In genomic region chr11:112627588-112628045, GRCh38 we compare ENCODE assay signal across 17 cellular contexts.
DNase-seq lines count a peak whose midpoint lies in the region; ATAC-seq, FAIRE-seq and TF ChIP-seq lines count a peak whose summit lies in the region.
"Had no signal": no experiment of that assay in that cellular context is flagged by ENCODE, and none has a peak within 500 bp of the region (broad histone marks: within the 10 kb centered on the region; RNA-seq: fewer than 3 reads in every experiment).

No MANE protein-coding gene starts in this region.

- no peak overlapping the region for H3K9ac ChIP-seq in mesendoderm (ENCODE audit: low read length)
- no peak overlapping the region for H3K9ac ChIP-seq in HepG2 (ENCODE audit: insufficient read depth, low read depth, low read length)

- H3K4ac ChIP-seq in mesendoderm (ENCODE audit: low read depth, low read length) = no peak overlapping the region

- TF ChIP-seq CTCF in chondrocyte (IDR thresholded peaks at IDR 0.05) = no peak
- no peak for TF ChIP-seq CTCF in HepG2 (CRISPR knock-in tag; IDR thresholded peaks at IDR 0.05)

- peaks cover 2% of the 10 kb centered on the region for H3K36me3 Mint-ChIP-seq in chondrocyte (ENCODE audit: low read depth)

- FAIRE-seq in RCC 7860 (lab: Jason Lieb, UNC) (no peak), HepG2 (lab: Jason Lieb, UNC) (no peak)

- intact Hi-C loops in HepG2 (cut with micrococcal nuclease; ENCODE audit: unreplicated experiment) = no loop called here

- H3K27ac ChIP-seq in mesendoderm (ENCODE audit: low read depth, low read length) (no peak overlapping the region), HepG2 (ENCODE audit: extremely low read length, insufficient read depth, low read length) (no peak overlapping the region)
- H3K27ac ChIP-seq: C4-2B, right lobe of liver, SJCRH30, upper lobe of right lung had no signal

- no peak overlapping the region for H2AFZ ChIP-seq in HepG2 (ENCODE audit: low read length)

- no peak overlapping the region for H2BK120ac ChIP-seq in mesendoderm (ENCODE audit: low read depth, low read length)

- H4K8ac ChIP-seq in mesendoderm (ENCODE audit: low read depth, low read length) = no peak overlapping the region

- no peaks in the 10 kb centered on the region for H3K9me3 ChIP-seq in HepG2 (ENCODE audit: low read length)
- H3K9me3 ChIP-seq: right lobe of liver, SJCRH30, upper lobe of right lung had no signal

- DNase-seq in RCC 7860 (ENCODE audit: low spot score) (no peak), chondrocyte (ENCODE audit: low spot score) (no peak), mesendoderm (no peak), HepG2 (ENCODE audit: low spot score) (no peak)
- DNase-seq: activated effector memory CD4-positive, alpha-beta T cell treated with anti-CD3 and anti-CD28 coated beads, Interleukin-2, amount 50 U/mL, for 16 hours; caudate nucleus; MV-4-11; NCI-H524 treated with DMSO at 0.1 percent for 48 hours; right lobe of liver; SJCRH30; upper lobe of right lung had no signal

- TF ChIP-seq POLR2A in HepG2 (IDR thresholded peaks at IDR 0.05; ENCODE audit: insufficient read depth in 1 of 2, low read depth in 2 of 2, low read length in 2 of 2) = no peak

- peaks cover 3% of the 10 kb centered on the region for H3K4me1 Mint-ChIP-seq in chondrocyte (ENCODE audit: low read depth)

- ATAC-seq in GM18508 (IDR thresholded peaks at IDR 0.05; ENCODE audit: insufficient read depth, unreplicated experiment) (peak; percentile 62), GM19455 (IDR thresholded peaks at IDR 0.05; ENCODE audit: unreplicated experiment) (peak; percentile 56), HG02884 (IDR thresholded peaks at IDR 0.05; ENCODE audit: unreplicated experiment) (peak; percentile 63), HG03571 (IDR thresholded peaks at IDR 0.05; ENCODE audit: unreplicated experiment) (peak; percentile 58), HepG2 (no peak)
- ATAC-seq: esophagus mucosa, right lobe of liver, upper lobe of right lung had no signal

- TF ChIP-seq EP300 in HepG2 (IDR thresholded peaks at IDR 0.05; ENCODE audit: low read depth in 2 of 2, low read length in 2 of 2) = no peak
- TF ChIP-seq EP300 in HepG2 (CRISPR knock-in tag; IDR thresholded peaks at IDR 0.05; ENCODE audit: borderline replicate concordance) = no peak

- no peak overlapping the region for H3K23ac ChIP-seq in mesendoderm (ENCODE audit: low read length)

- no peak overlapping the region for H2BK5ac ChIP-seq in mesendoderm (ENCODE audit: low read length)

- TF ChIP-seq RAD21 in HepG2 (CRISPR knock-in tag; IDR thresholded peaks at IDR 0.05) = no peak

- H4K5ac ChIP-seq in mesendoderm (ENCODE audit: low read length) = no peak overlapping the region

- H2AK5ac ChIP-seq in mesendoderm (ENCODE audit: low read length) = no peak overlapping the region

- H3K4me2 ChIP-seq in mesendoderm (ENCODE audit: low read length) = no peak overlapping the region
- no peak overlapping the region for H3K4me2 ChIP-seq in HepG2 (ENCODE audit: low read depth, low read length)

- no TSS peak for BruUV-seq in HepG2 (replicated peaks; lab: Mats Ljungman, UMichigan)

- in situ Hi-C loops in HepG2 (cut with HindIII; ENCODE audit: extremely low pct_ligation_motif_present, low pct_unique_long_range_greater_than_20kb) = no loop called here

- H3K27me3 ChIP-seq in mesendoderm (ENCODE audit: insufficient read depth, low read length, poor library complexity) (no peaks in the 10 kb centered on the region), HepG2 (ENCODE audit: control insufficient read depth in 1 of 2, insufficient read depth in 2 of 2, low read length in 2 of 2) (peaks cover 0 to 5% of the 10 kb centered on the region in 2 experiments; a peak in 1 of 5 replicates)
- H3K27me3 ChIP-seq: right lobe of liver, SJCRH30, upper lobe of right lung had no signal

- H3K56ac ChIP-seq in mesendoderm (ENCODE audit: low read length) = no peak overlapping the region

- no peak overlapping the region for H3K27ac Mint-ChIP-seq in chondrocyte (ENCODE audit: unreplicated experiment)

- H3K4me1 ChIP-seq in mesendoderm (ENCODE audit: control insufficient read depth, low read depth, low read length) (no peaks in the 10 kb centered on the region), HepG2 (ENCODE audit: insufficient read depth, low read length) (no peaks in the 10 kb centered on the region)
- H3K4me1 ChIP-seq: right lobe of liver, SJCRH30, upper lobe of right lung had no signal

- peaks cover 11% of the 10 kb centered on the region for H3K27me3 Mint-ChIP-seq in chondrocyte (ENCODE audit: low read depth)

- H3K4me3 ChIP-seq in mesendoderm (ENCODE audit: low read length) (no peak overlapping the region), HepG2 (replicated peaks in 1 of 3; ENCODE audit: insufficient read depth in 1 of 3, low read depth in 2 of 3, low read length in 3 of 3) (no peak overlapping the region)
- H3K4me3 ChIP-seq: right lobe of liver, SJCRH30, upper lobe of right lung had no signal

- no peaks in the 10 kb centered on the region for H3K79me2 ChIP-seq in mesendoderm (ENCODE audit: control insufficient read depth, insufficient read depth, low read length)
- H3K79me2 ChIP-seq in HepG2 (ENCODE audit: insufficient read depth, low read length) = no peaks in the 10 kb centered on the region

- H3K4me3 Mint-ChIP-seq in chondrocyte (ENCODE audit: unreplicated experiment) = no peak overlapping the region

- no peaks in the 10 kb centered on the region for H4K20me1 ChIP-seq in HepG2 (ENCODE audit: insufficient read depth, low read length)

- H2BK15ac ChIP-seq in mesendoderm (replicated peaks; ENCODE audit: low read depth) = no peak overlapping the region

- no peaks in the 10 kb centered on the region for H3K36me3 ChIP-seq in mesendoderm (ENCODE audit: control insufficient read depth, insufficient read depth, low read length)
- H3K36me3 ChIP-seq in HepG2 (replicated peaks in 1 of 2; ENCODE audit: control insufficient read depth in 1 of 2, insufficient read depth in 2 of 2, low read length in 2 of 2) = no peaks in the 10 kb centered on the region
- H3K36me3 ChIP-seq: right lobe of liver, SJCRH30, upper lobe of right lung had no signal

- no peaks in the 10 kb centered on the region for H3K79me1 ChIP-seq in mesendoderm (ENCODE audit: low read length)

- WGBS in mesendoderm (ENCODE audit: extremely low coverage, insufficient coverage, low lambda C conversion rate) = no CpG with 5 or more reads among the region's 2 CpGs
- 0% methylated on average over 1 of the region's 2 CpGs for WGBS in HepG2 (ENCODE audit: low lambda C conversion rate)

- CTCF ChIA-PET in HepG2 (lab: Yijun Ruan, JAX; ENCODE audit: low intra/inter-chr PET ratio, low total read pairs) = no interaction called here

- POLR2A ChIA-PET in HepG2 (lab: Yijun Ruan, JAX) = no interaction called here

- no peak overlapping the region for H3K18ac ChIP-seq in mesendoderm (ENCODE audit: low read length)

- peaks cover 3% of the 10 kb centered on the region for H3K9me3 Mint-ChIP-seq in chondrocyte (ENCODE audit: low read depth)

TF ChIP-seq in HepG2, 621 proteins besides CTCF, POLR2A, EP300 and RAD21 (continues in another document):
- TF ChIP-seq TBX2 (CRISPR knock-in tag; IDR thresholded peaks at IDR 0.05; ENCODE audit: borderline replicate concordance) (no peak), ZNF205 (CRISPR knock-in tag; IDR thresholded peaks at IDR 0.05) (no peak), ZNF746 (CRISPR knock-in tag; IDR thresholded peaks at IDR 0.05) (no peak), KLF13 (CRISPR knock-in tag; IDR thresholded peaks at IDR 0.05) (no peak), GATAD2A (CRISPR knock-in tag; IDR thresholded peaks at IDR 0.05) (no peak), ZNF331 (CRISPR knock-in tag; IDR thresholded peaks at IDR 0.05) (no peak), HIC2 (CRISPR knock-in tag; IDR thresholded peaks at IDR 0.05; ENCODE audit: low read depth) (no peak), POLR2G (IDR thresholded peaks at IDR 0.05; ENCODE audit: low read depth, low read length) (no peak)
